Comparison of ENCODE assay signal across 8 cellular contexts in the genomic region with DNA sequence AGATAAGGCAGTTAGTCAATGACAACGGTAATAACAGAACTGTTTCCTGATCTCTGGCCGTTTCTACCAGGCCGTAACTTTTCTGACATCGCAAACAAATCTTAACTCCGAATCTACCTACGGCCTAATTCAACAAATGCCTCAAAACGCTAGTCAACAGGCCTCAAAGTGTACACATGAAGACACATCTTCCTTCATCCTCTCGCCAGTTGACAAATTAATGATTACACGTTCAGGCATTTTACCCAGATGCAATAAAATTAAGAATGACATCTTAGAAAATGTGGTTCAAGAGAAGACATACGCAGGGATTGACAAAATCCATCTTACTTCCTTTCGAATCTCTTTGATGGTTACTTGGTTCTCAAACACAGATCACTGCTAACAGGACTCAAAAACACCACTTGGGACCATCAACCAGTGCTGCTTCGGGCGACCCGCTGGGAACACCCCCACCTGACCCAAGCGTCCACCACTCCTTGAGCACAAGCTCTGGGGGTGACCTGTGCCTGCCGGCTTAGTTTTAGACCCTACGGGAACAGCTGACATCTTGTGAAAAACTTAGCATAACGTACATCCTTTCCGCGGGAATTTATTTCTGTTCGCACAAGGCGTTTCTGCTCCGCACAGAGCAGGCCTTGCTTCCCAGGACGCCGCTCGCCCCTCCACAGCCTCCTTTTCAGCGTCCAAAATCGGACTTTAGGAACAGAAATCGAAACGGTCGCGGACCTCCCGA. TPM values are rescaled to one million over a fixed set of nuclear protein-coding genes. Genes with fewer than 3 reads are reported as not detected.
DNase-seq lines count a peak whose midpoint lies in the region; ATAC-seq and TF ChIP-seq lines count a peak whose summit lies in the region.

No MANE protein-coding gene starts in this region.

- TF ChIP-seq CTCF in fibroblast of villous mesenchyme (IDR thresholded peaks at IDR 0.05; ENCODE audit: insufficient read depth, low read depth, low read length) (no peak), nephron progenitor cell (IDR thresholded peaks at IDR 0.05) (no peak), type B pancreatic cell (conservative IDR thresholded peaks at IDR 0.05) (no peak)

- peak overlapping the region; percentile 90 for H3K27ac Mint-ChIP-seq in activated T-helper 2 cell treated with anti-CD3 and anti-CD28 coated beads, Interferon-gamma antibody, Interleukin-2, Interleukin-4, amounts not matched to agents 10 μg/mL and 5 μg/mL and 100 μg/mL, durations not matched to agents 14 hours and 24 hours and 36 hours
- H3K27ac Mint-ChIP-seq in nephron progenitor cell (no peak overlapping the region), type B pancreatic cell (peak overlapping the region; percentile 90)

- H3K4me1 Mint-ChIP-seq in activated T-helper 2 cell treated with anti-CD3 and anti-CD28 coated beads, Interferon-gamma antibody, Interleukin-2, Interleukin-4, amounts not matched to agents 10 μg/mL and 5 μg/mL and 100 μg/mL, durations not matched to agents 14 hours and 24 hours and 36 hours (ENCODE audit: low read depth) = peaks cover 39% of the 10 kb centered on the region
- peaks cover 20% of the 10 kb centered on the region for H3K4me1 Mint-ChIP-seq in nephron progenitor cell
- H3K4me1 Mint-ChIP-seq in type B pancreatic cell (ENCODE audit: unreplicated experiment) = peaks cover 11% of the 10 kb centered on the region

- peak; percentile 11 for ATAC-seq in GM21717 (IDR thresholded peaks at IDR 0.05; ENCODE audit: unreplicated experiment)
- ATAC-seq in HG03378 (IDR thresholded peaks at IDR 0.05; ENCODE audit: unreplicated experiment) = no peak

- H3K9me3 Mint-ChIP-seq in activated T-helper 2 cell treated with anti-CD3 and anti-CD28 coated beads, Interferon-gamma antibody, Interleukin-2, Interleukin-4, amounts not matched to agents 10 μg/mL and 5 μg/mL and 100 μg/mL, durations not matched to agents 14 hours and 24 hours and 36 hours = no peaks in the 10 kb centered on the region
- H3K9me3 Mint-ChIP-seq in nephron progenitor cell (no peaks in the 10 kb centered on the region), type B pancreatic cell (no peaks in the 10 kb centered on the region)

- DNase-seq in COLO829 (ENCODE audit: low spot score) (peak; percentile 36), NCI-H226 (peak; percentile 22), fibroblast of villous mesenchyme (ENCODE audit: low read depth) (peak; percentile 53), nephron progenitor cell (no peak), type B pancreatic cell (ENCODE audit: extremely low spot score, unreplicated experiment) (no peak)
- DNase-seq in activated T-helper 2 cell treated with anti-CD3 and anti-CD28 coated beads, Interferon-gamma antibody, Interleukin-2, Interleukin-4, amounts not matched to agents 10 μg/mL and 5 μg/mL and 100 μg/mL, durations not matched to agents 14 hours and 24 hours and 36 hours (ENCODE audit: low spot score) = peak; percentile 48

- H3K27me3 Mint-ChIP-seq in activated T-helper 2 cell treated with anti-CD3 and anti-CD28 coated beads, Interferon-gamma antibody, Interleukin-2, Interleukin-4, amounts not matched to agents 10 μg/mL and 5 μg/mL and 100 μg/mL, durations not matched to agents 14 hours and 24 hours and 36 hours (ENCODE audit: low read depth) = peaks cover 13% of the 10 kb centered on the region
- H3K27me3 Mint-ChIP-seq in nephron progenitor cell (ENCODE audit: low read depth, poor library complexity) = peaks cover 51% of the 10 kb centered on the region
- H3K27me3 Mint-ChIP-seq in type B pancreatic cell = peaks cover 37% of the 10 kb centered on the region

- H3K36me3 Mint-ChIP-seq in activated T-helper 2 cell treated with anti-CD3 and anti-CD28 coated beads, Interferon-gamma antibody, Interleukin-2, Interleukin-4, amounts not matched to agents 10 μg/mL and 5 μg/mL and 100 μg/mL, durations not matched to agents 14 hours and 24 hours and 36 hours (ENCODE audit: low read depth) = peaks cover 6% of the 10 kb centered on the region
- no peaks in the 10 kb centered on the region for H3K36me3 Mint-ChIP-seq in nephron progenitor cell (ENCODE audit: low read depth)
- no peaks in the 10 kb centered on the region for H3K36me3 Mint-ChIP-seq in type B pancreatic cell

- peak overlapping the region; percentile 69 for H3K4me3 ChIP-seq in fibroblast of villous mesenchyme (ENCODE audit: low read depth, low read length)

- peak overlapping the region; percentile 91 for H3K4me3 Mint-ChIP-seq in activated T-helper 2 cell treated with anti-CD3 and anti-CD28 coated beads, Interferon-gamma antibody, Interleukin-2, Interleukin-4, amounts not matched to agents 10 μg/mL and 5 μg/mL and 100 μg/mL, durations not matched to agents 14 hours and 24 hours and 36 hours (ENCODE audit: low read depth)
- peak overlapping the region; percentile 92 for H3K4me3 Mint-ChIP-seq in nephron progenitor cell
- peak overlapping the region; percentile 95 for H3K4me3 Mint-ChIP-seq in type B pancreatic cell

- intact Hi-C loops in activated T-helper 2 cell treated with anti-CD3 and anti-CD28 coated beads, Interferon-gamma antibody, Interleukin-2, Interleukin-4, amounts not matched to agents 10 μg/mL and 5 μg/mL and 100 μg/mL, durations not matched to agents 14 hours and 24 hours and 36 hours (cut with micrococcal nuclease) = loop anchor here (1.0 to 5.0 kb wide), 3 partner anchors 61 to 148 kb away; partner anchors contain the start of gene STIMATE

RNA-seq across cellular contexts. Expression of gene SFMBT1, which starts 1.3 kb away (rescaled TPM):
- 23.4 and 24.3 TPM in 2 replicates for total RNA-seq in activated T-helper 2 cell treated with anti-CD3 and anti-CD28 coated beads, Interferon-gamma antibody, Interleukin-2, Interleukin-4, amounts not matched to agents 10 μg/mL and 5 μg/mL and 100 μg/mL, durations not matched to agents 14 hours and 24 hours and 36 hours
- total RNA-seq in fibroblast of villous mesenchyme (3.9 and 4.8 TPM in 2 replicates), type B pancreatic cell (ENCODE audit: low replicate concordance) (9.8 and 10.7 TPM in 2 replicates)

Comparison
In these comparisons a context has a peak if more than half of its experiments do, and no peak if none do; other contexts are left out.
1. DNase-seq: peak in COLO829 (single experiment), NCI-H226 (single experiment), activated T-helper 2 cell treated with anti-CD3 and anti-CD28 coated beads, Interferon-gamma antibody, Interleukin-2, Interleukin-4, amounts not matched to agents 10 μg/mL and 5 μg/mL and 100 μg/mL, durations not matched to agents 14 hours and 24 hours and 36 hours (single experiment) and fibroblast of villous mesenchyme (single experiment); none in nephron progenitor cell (single experiment) and type B pancreatic cell (single experiment).
2. Peak in every context shown above with its lines, with median percentiles within 50 percentile points of each other: H3K4me3 Mint-ChIP-seq.